In the genomic region with DNA sequence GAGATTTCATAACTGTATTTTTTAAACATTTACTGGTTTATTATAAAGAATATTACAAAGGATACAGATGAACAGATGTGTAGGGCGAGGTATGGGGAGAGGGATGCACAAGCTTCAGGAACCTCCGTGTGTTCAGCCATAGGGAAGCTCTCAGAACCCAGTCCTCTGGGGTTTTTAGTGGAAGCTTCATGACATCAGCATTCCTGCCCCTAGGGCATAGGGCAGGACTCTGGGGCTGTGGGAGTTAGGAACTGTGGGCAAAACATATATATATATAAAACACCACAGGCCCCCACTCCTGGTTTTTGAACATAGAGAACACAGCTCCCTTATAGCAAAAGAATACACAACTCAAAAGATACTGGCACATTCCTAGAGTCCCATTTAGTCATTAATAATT, we compare ENCODE assay signal across 36 cellular contexts. TPM values are rescaled to one million over a fixed set of nuclear protein-coding genes. Genes with fewer than 3 reads are reported as not detected.
"Had no signal": no experiment of that assay in that cellular context is flagged by ENCODE, and none has a peak within 500 bp of the region (broad histone marks: within the 10 kb centered on the region; RNA-seq: fewer than 3 reads in every experiment).

No MANE protein-coding gene starts in this region.

- H3K27me3 Mint-ChIP-seq: activated B cell treated with CpG ODN at 0.5 μM for 24 hours; activated CD4-positive, alpha-beta memory T cell treated with anti-CD3 and anti-CD28 coated beads for 36 hours; activated CD4-positive, alpha-beta T cell treated with anti-CD3 and anti-CD28 coated beads, Interleukin-2, amount 10 ng/mL, durations not matched to agents 24 days and 14 days; activated CD8-positive, alpha-beta T cell treated with anti-CD3 and anti-CD28 coated beads for 36 hours; activated naive CD8-positive, alpha-beta T cell treated with anti-CD3 and anti-CD28 coated beads for 36 hours; activated T-helper 17 cell treated with anti-CD3 and anti-CD28 coated beads, Interleukin-2, amount 50 U/mL, for 72 hours had no signal

- H3K36me3 Mint-ChIP-seq: activated CD4-positive, alpha-beta memory T cell treated with anti-CD3 and anti-CD28 coated beads for 36 hours; activated naive CD4-positive, alpha-beta T cell treated with anti-CD3 and anti-CD28 coated beads, Interleukin-2, amount 50 U/mL, for 72 hours; activated naive CD8-positive, alpha-beta T cell treated with anti-CD3 and anti-CD28 coated beads for 36 hours had no signal

- H3K27me3 ChIP-seq: adrenal gland, body of pancreas, brain microvascular endothelial cell, breast epithelium had no signal

- H3K4me3 ChIP-seq: adrenal gland, body of pancreas, breast epithelium had no signal

- H3K27ac ChIP-seq: adrenal gland, body of pancreas, brain microvascular endothelial cell, breast epithelium, VCaP had no signal

- H3K4me3 Mint-ChIP-seq: activated B cell treated with CpG ODN at 0.5 μM for 24 hours; activated CD4-positive, alpha-beta memory T cell treated with anti-CD3 and anti-CD28 coated beads for 36 hours; activated CD4-positive, alpha-beta T cell treated with anti-CD3 and anti-CD28 coated beads, Interleukin-2, amount 10 ng/mL, durations not matched to agents 24 days and 14 days; activated CD8-positive, alpha-beta T cell treated with anti-CD3 and anti-CD28 coated beads for 36 hours; activated naive CD4-positive, alpha-beta T cell treated with anti-CD3 and anti-CD28 coated beads for 36 hours; activated naive CD8-positive, alpha-beta T cell treated with anti-CD3 and anti-CD28 coated beads for 36 hours; activated T-cell treated with anti-CD3 and anti-CD28 coated beads, Interleukin-2, amount 50 U/mL, for 4 hours; activated T-cell treated with anti-CD3 and anti-CD28 coated beads, Interleukin-2, amount 50 U/mL, for 72 hours; activated T-helper 1 cell treated with anti-CD3 and anti-CD28 coated beads, Interleukin-12 subunit alpha, Interleukin-12 subunit beta, Interleukin-2, Interleukin-4 antibody, amounts not matched to agents 30 ng/mL and 10 ng/mL and 1 ng/mL, durations not matched to agents 14 hours and 24 hours and 36 hours; activated T-helper 17 cell treated with anti-CD3 and anti-CD28 coated beads, Interleukin-2, amount 50 U/mL, for 72 hours; T-helper 1 cell treated with Interleukin-12 subunit alpha and Interleukin-12 subunit beta and Interleukin-4 antibody, amounts not matched to agents 30 μg/mL and 1 μg/mL, for 36 hours; T-helper 2 cell treated with Interferon-gamma antibody and Interleukin-4, amounts not matched to agents 5 μg/mL and 100 μg/mL, for 36 hours had no signal

- H3K27ac Mint-ChIP-seq: activated CD4-positive, alpha-beta memory T cell treated with anti-CD3 and anti-CD28 coated beads for 36 hours; activated CD4-positive, alpha-beta T cell treated with anti-CD3 and anti-CD28 coated beads, Interleukin-2, amount 10 ng/mL, durations not matched to agents 24 days and 14 days; activated CD8-positive, alpha-beta T cell treated with anti-CD3 and anti-CD28 coated beads for 36 hours; activated naive CD4-positive, alpha-beta T cell treated with anti-CD3 and anti-CD28 coated beads for 36 hours; activated naive CD4-positive, alpha-beta T cell treated with anti-CD3 and anti-CD28 coated beads, Interleukin-2, amount 50 U/mL, for 72 hours; activated naive CD8-positive, alpha-beta T cell treated with anti-CD3 and anti-CD28 coated beads for 36 hours; activated T-cell treated with anti-CD3 and anti-CD28 coated beads, Interleukin-2, amount 50 U/mL, for 72 hours; activated T-helper 1 cell treated with anti-CD3 and anti-CD28 coated beads, Interleukin-12 subunit alpha, Interleukin-12 subunit beta, Interleukin-2, Interleukin-4 antibody, amounts not matched to agents 30 ng/mL and 10 ng/mL and 1 ng/mL, durations not matched to agents 14 hours and 24 hours and 36 hours; activated T-helper 17 cell treated with anti-CD3 and anti-CD28 coated beads, Interleukin-2, amount 50 U/mL, for 72 hours; T-helper 1 cell treated with Interleukin-12 subunit alpha and Interleukin-12 subunit beta and Interleukin-4 antibody, amounts not matched to agents 30 μg/mL and 1 μg/mL, for 36 hours; T-helper 2 cell treated with Interferon-gamma antibody and Interleukin-4, amounts not matched to agents 5 μg/mL and 100 μg/mL, for 36 hours had no signal

- H3K9me3 ChIP-seq: adrenal gland, body of pancreas, breast epithelium had no signal

- ATAC-seq: activated CD8-positive, alpha-beta T cell treated with anti-CD3 and anti-CD28 coated beads for 36 hours; activated naive CD4-positive, alpha-beta T cell treated with anti-CD3 and anti-CD28 coated beads, Interleukin-2, amount 50 U/mL, for 72 hours; activated T-cell treated with anti-CD3 and anti-CD28 coated beads, Interleukin-2, amount 50 U/mL, for 4 hours; activated T-cell treated with anti-CD3 and anti-CD28 coated beads, Interleukin-2, amount 50 U/mL, for 72 hours; activated T-helper 17 cell treated with anti-CD3 and anti-CD28 coated beads, Interleukin-2, amount 50 U/mL, for 72 hours; body of pancreas had no signal

- H3K36me3 ChIP-seq: adrenal gland, brain microvascular endothelial cell, breast epithelium had no signal

- H3K9me3 Mint-ChIP-seq: activated B cell treated with CpG ODN at 0.5 μM for 24 hours; activated CD4-positive, alpha-beta memory T cell treated with anti-CD3 and anti-CD28 coated beads for 36 hours; activated CD4-positive, alpha-beta T cell treated with anti-CD3 and anti-CD28 coated beads, Interleukin-2, amount 10 ng/mL, durations not matched to agents 24 days and 14 days; activated CD8-positive, alpha-beta T cell treated with anti-CD3 and anti-CD28 coated beads for 36 hours; activated naive CD4-positive, alpha-beta T cell treated with anti-CD3 and anti-CD28 coated beads for 36 hours; activated naive CD4-positive, alpha-beta T cell treated with anti-CD3 and anti-CD28 coated beads, Interleukin-2, amount 50 U/mL, for 72 hours; activated naive CD8-positive, alpha-beta T cell treated with anti-CD3 and anti-CD28 coated beads for 36 hours; activated T-cell treated with anti-CD3 and anti-CD28 coated beads, Interleukin-2, amount 50 U/mL, for 4 hours; activated T-cell treated with anti-CD3 and anti-CD28 coated beads, Interleukin-2, amount 50 U/mL, for 72 hours; activated T-helper 1 cell treated with anti-CD3 and anti-CD28 coated beads, Interleukin-12 subunit alpha, Interleukin-12 subunit beta, Interleukin-2, Interleukin-4 antibody, amounts not matched to agents 30 ng/mL and 10 ng/mL and 1 ng/mL, durations not matched to agents 14 hours and 24 hours and 36 hours; activated T-helper 17 cell treated with anti-CD3 and anti-CD28 coated beads, Interleukin-2, amount 50 U/mL, for 72 hours; T-helper 1 cell treated with Interleukin-12 subunit alpha and Interleukin-12 subunit beta and Interleukin-4 antibody, amounts not matched to agents 30 μg/mL and 1 μg/mL, for 36 hours; T-helper 2 cell treated with Interferon-gamma antibody and Interleukin-4, amounts not matched to agents 5 μg/mL and 100 μg/mL, for 36 hours had no signal

- DNase-seq: activated B cell treated with CpG ODN at 0.5 μM for 24 hours; activated CD4-positive, alpha-beta memory T cell treated with anti-CD3 and anti-CD28 coated beads for 36 hours; activated CD4-positive, alpha-beta T cell treated with anti-CD3 and anti-CD28 coated beads for 4 hours; activated CD4-positive, alpha-beta T cell treated with anti-CD3 and anti-CD28 coated beads, Interleukin-2, amount 10 ng/mL, durations not matched to agents 24 days and 14 days; activated CD4-positive, alpha-beta T cell treated with anti-CD3 and anti-CD28 coated beads, Interleukin-2, amount 50 U/mL, for 1 hour; activated CD4-positive, alpha-beta T cell treated with anti-CD3 and anti-CD28 coated beads, Interleukin-2, amount 50 U/mL, for 4 hours; activated CD4-positive, CD25-positive, alpha-beta regulatory T cell treated with anti-CD3 and anti-CD28 coated beads, Interleukin-2, amount 50 U/mL, for 72 hours; activated CD8-positive, alpha-beta memory T cell treated with anti-CD3 and anti-CD28 coated beads, Interleukin-2, amount 50 U/mL, for 4 hours; activated CD8-positive, alpha-beta T cell treated with anti-CD3 and anti-CD28 coated beads for 36 hours; activated effector memory CD4-positive, alpha-beta T cell treated with anti-CD3 and anti-CD28 coated beads, Interleukin-2, amount 50 U/mL, for 16 hours; activated gamma-delta T cell treated with Interleukin-2 at 50 U/mL for 16 hours; activated naive CD4-positive, alpha-beta T cell; activated naive CD4-positive, alpha-beta T cell treated with anti-CD3 and anti-CD28 coated beads for 36 hours; activated naive CD4-positive, alpha-beta T cell treated with anti-CD3 and anti-CD28 coated beads, Interleukin-2, amount 50 U/mL, for 16 hours; activated naive CD8-positive, alpha-beta T cell treated with anti-CD3 and anti-CD28 coated beads for 36 hours; activated T-cell treated with anti-CD3 and anti-CD28 coated beads for 4 hours; activated T-cell treated with anti-CD3 and anti-CD28 coated beads, Interleukin-2, amount 50 U/mL, for 1 hour; activated T-cell treated with anti-CD3 and anti-CD28 coated beads, Interleukin-2, amount 50 U/mL, for 4 hours; activated T-cell treated with anti-CD3 and anti-CD28 coated beads, Interleukin-2, amount 50 U/mL, for 72 hours; adrenal gland; amniotic stem cell; aorta; body of pancreas; brain microvascular endothelial cell; central memory CD4-positive, alpha-beta T cell; T-helper 2 cell; T-helper 9 cell had no signal

- H3K4me1 ChIP-seq: adrenal gland, body of pancreas, breast epithelium had no signal

- H3K4me1 Mint-ChIP-seq: activated B cell treated with CpG ODN at 0.5 μM for 24 hours; activated CD4-positive, alpha-beta T cell treated with anti-CD3 and anti-CD28 coated beads, Interleukin-2, amount 10 ng/mL, durations not matched to agents 24 days and 14 days; activated naive CD8-positive, alpha-beta T cell treated with anti-CD3 and anti-CD28 coated beads for 36 hours; activated T-helper 17 cell treated with anti-CD3 and anti-CD28 coated beads, Interleukin-2, amount 50 U/mL, for 72 hours had no signal

RNA-seq across cellular contexts. Expression of a gene that starts 21.9 kb away (rescaled TPM):
- total RNA-seq: cardiac septum, cerebellum had no signal
